Comparison of ENCODE assay signal across 1 cellular context in genomic region chr2:27518113-27518781, GRCh38.
TF ChIP-seq lines count a peak whose summit lies in the region.

No MANE protein-coding gene starts in this region.

TF ChIP-seq in HepG2, 621 proteins besides CTCF, POLR2A, EP300 and RAD21 (continues in another document):
- TF ChIP-seq PHF8 (CRISPR knock-in tag; IDR thresholded peaks at IDR 0.05) = no peak
- peak; percentile 49; the same call in 1 of the 2 replicates for TF ChIP-seq CEBPG (CRISPR knock-in tag; IDR thresholded peaks at IDR 0.05)
- TF ChIP-seq CENPBD1 (CRISPR knock-in tag; IDR thresholded peaks at IDR 0.05; ENCODE audit: borderline replicate concordance, low read depth) = no peak
- TF ChIP-seq MEIS1 (CRISPR knock-in tag; IDR thresholded peaks at IDR 0.05; ENCODE audit: borderline replicate concordance) = peak; percentile 40; the same call in 1 of the 2 replicates
- TF ChIP-seq ONECUT2 (CRISPR knock-in tag; IDR thresholded peaks at IDR 0.05) = peak; percentile 64; the same call in 1 of the 2 replicates
- no peak for TF ChIP-seq NONO (IDR thresholded peaks at IDR 0.05)
- peak; percentile 55; the same call in 1 of the 2 replicates for TF ChIP-seq NONO (CRISPR knock-in tag; conservative IDR thresholded peaks at IDR 0.05)
- no peak for TF ChIP-seq ZNF691 (CRISPR knock-in tag; IDR thresholded peaks at IDR 0.05; ENCODE audit: borderline replicate concordance, low read depth)
- TF ChIP-seq ZBTB21 (CRISPR knock-in tag; IDR thresholded peaks at IDR 0.05) = no peak
- TF ChIP-seq ZNF558 (CRISPR knock-in tag; IDR thresholded peaks at IDR 0.05; ENCODE audit: borderline replicate concordance) = no peak
- peak; percentile 68 for TF ChIP-seq NR2F2 (IDR thresholded peaks at IDR 0.05; ENCODE audit: borderline replicate concordance, low read depth)
- no peak for TF ChIP-seq ZBTB34 (CRISPR knock-in tag; IDR thresholded peaks at IDR 0.05)
- no peak for TF ChIP-seq ZBTB7A (CRISPR knock-in tag; IDR thresholded peaks at IDR 0.05)
- TF ChIP-seq RERE (CRISPR knock-in tag; IDR thresholded peaks at IDR 0.05; ENCODE audit: low read depth) = peak; percentile 31; the same call in 1 of the 2 replicates
- no peak for TF ChIP-seq HBP1 (CRISPR knock-in tag; IDR thresholded peaks at IDR 0.05; ENCODE audit: low read depth)
- TF ChIP-seq ZNF772 (CRISPR knock-in tag; IDR thresholded peaks at IDR 0.05) = peak; percentile 42; the same call in 1 of the 2 replicates
- 0 out of 2 replicates have a peak, but pooled peaks have one; percentile 15 for TF ChIP-seq NKX3-1 (CRISPR knock-in tag; IDR thresholded peaks at IDR 0.05)
- no peak for TF ChIP-seq ZNF547 (CRISPR knock-in tag; IDR thresholded peaks at IDR 0.05)
- no peak for TF ChIP-seq AKNA (CRISPR knock-in tag; IDR thresholded peaks at IDR 0.05; ENCODE audit: borderline replicate concordance)
- no peak for TF ChIP-seq NFE2L1 (CRISPR knock-in tag; IDR thresholded peaks at IDR 0.05; ENCODE audit: borderline replicate concordance)
- no peak for TF ChIP-seq FOXP1 (IDR thresholded peaks at IDR 0.05)
- TF ChIP-seq FOXP1 (CRISPR knock-in tag; IDR thresholded peaks at IDR 0.05) = peak; percentile 43
- 0 out of 2 replicates have a peak, but pooled peaks have one; percentile 16 for TF ChIP-seq ARNTL (CRISPR knock-in tag; IDR thresholded peaks at IDR 0.05)
- no peak for TF ChIP-seq ZNF18 (CRISPR knock-in tag; IDR thresholded peaks at IDR 0.05; ENCODE audit: insufficient replicate concordance)
- no peak for TF ChIP-seq TBP (CRISPR knock-in tag; IDR thresholded peaks at IDR 0.05)
- no peak for TF ChIP-seq ZNF83 (CRISPR knock-in tag; IDR thresholded peaks at IDR 0.05; ENCODE audit: borderline replicate concordance)
- no peak for TF ChIP-seq TFE3 (CRISPR knock-in tag; IDR thresholded peaks at IDR 0.05)
- TF ChIP-seq ZNF597 (CRISPR knock-in tag; IDR thresholded peaks at IDR 0.05) = no peak
- TF ChIP-seq ZNF292 (CRISPR knock-in tag; IDR thresholded peaks at IDR 0.05; ENCODE audit: borderline replicate concordance, low read depth) = peak; percentile 41; the same call in 1 of the 2 replicates
- TF ChIP-seq ZNF501 (CRISPR knock-in tag; IDR thresholded peaks at IDR 0.05) = peak; percentile 51; the same call in 1 of the 2 replicates
- TF ChIP-seq HNF1A (IDR thresholded peaks at IDR 0.05; ENCODE audit: low read depth) = no peak
- 0 out of 2 replicates have a peak, but pooled peaks have one; percentile 22 for TF ChIP-seq HNF1A (CRISPR knock-in tag; IDR thresholded peaks at IDR 0.05; ENCODE audit: borderline replicate concordance)
